Comparison of ENCODE assay signal across 23 cellular contexts in the genomic region with DNA sequence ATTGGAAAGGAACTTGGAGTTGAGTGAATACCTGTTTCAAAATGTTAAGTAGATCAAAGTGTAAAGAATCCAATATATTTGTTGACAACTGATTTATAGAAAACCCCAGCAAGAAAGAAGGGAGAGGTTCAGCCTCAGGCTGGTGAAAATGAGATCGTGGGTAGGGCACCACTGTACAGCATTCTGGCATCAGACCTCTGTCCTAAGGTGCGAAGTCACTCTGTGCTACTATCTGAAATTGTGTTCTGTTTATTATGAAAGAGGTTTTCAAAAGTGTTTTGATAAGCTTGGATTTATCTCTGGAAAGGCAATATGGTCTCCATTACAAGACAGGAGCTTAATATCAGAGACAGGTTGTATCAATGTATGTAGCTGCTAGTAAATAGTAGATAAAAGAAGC.
DNase-seq lines count a peak whose midpoint lies in the region; ATAC-seq, FAIRE-seq and TF ChIP-seq lines count a peak whose summit lies in the region.
"Had no signal": no experiment of that assay in that cellular context is flagged by ENCODE, and none has a peak within 500 bp of the region (broad histone marks: within the 10 kb centered on the region; RNA-seq: fewer than 3 reads in every experiment).

No MANE protein-coding gene starts in this region.

- H3K36me3 ChIP-seq in hepatocyte (replicated peaks; ENCODE audit: insufficient read depth, low read depth), result no peaks in the 10 kb centered on the region
- no peaks in the 10 kb centered on the region for H3K36me3 ChIP-seq in small intestine (ENCODE audit: control insufficient read depth in 2 of 2, insufficient read depth in 2 of 2, low read length in 2 of 2)
- H3K36me3 ChIP-seq in mucosa of descending colon (ENCODE audit: low read depth), result no peaks in the 10 kb centered on the region
- H3K36me3 ChIP-seq: colonic mucosa, SJSA1 had no signal

- TF ChIP-seq CTCF in hepatocyte (IDR thresholded peaks at IDR 0.05; ENCODE audit: poor library complexity) (no peak), mucosa of descending colon (IDR thresholded peaks at IDR 0.05) (no peak)

- H3K4me2 ChIP-seq in hepatocyte, result no peak overlapping the region

- ATAC-seq in HG02840 (IDR thresholded peaks at IDR 0.05; ENCODE audit: low FRiP score, unreplicated experiment) (no peak), mucosa of descending colon (no peak)
- ATAC-seq: activated CD8-positive, alpha-beta T cell treated with anti-CD3 and anti-CD28 coated beads for 36 hours; sciatic nerve; stimulated activated naive CD8-positive, alpha-beta T cell treated with anti-CD3 and anti-CD28 coated beads, Interleukin-15, Interleukin-2, amounts not matched to agents 100 U/mL and 50 U/mL, for 24 hours had no signal

- 71% methylated on average over 2 of the region's 2 CpGs for WGBS in hepatocyte (ENCODE audit: low lambda C conversion rate, missing lambda C conversion rate)
- 28 to 77% (median 48%) methylated on average over 2 of the region's 2 CpGs for WGBS in small intestine, 3 donors

- no peaks in the 10 kb centered on the region for H3K9me3 ChIP-seq in hepatocyte (ENCODE audit: low read depth)
- H3K9me3 ChIP-seq in small intestine (ENCODE audit: control insufficient read depth, low read depth), result no peaks in the 10 kb centered on the region
- H3K9me3 ChIP-seq in mucosa of descending colon, result peaks cover 20% of the 10 kb centered on the region
- H3K9me3 ChIP-seq: colonic mucosa had no signal

- DNase-seq in G401 (ENCODE audit: low spot score) (peak; percentile 11), caudate nucleus (lab: John Stamatoyannopoulos, UW) (no peak), hepatocyte (ENCODE audit: low spot score) (no peak), small intestine (peak; percentile 60), mucosa of descending colon (no peak), NCI-H2081 treated with DMSO at 0.1 percent for 48 hours (lab: John Stamatoyannopoulos, UW) (no peak), mucosa of gallbladder (ENCODE audit: low spot score) (no peak)
- DNase-seq: activated CD8-positive, alpha-beta T cell treated with anti-CD3 and anti-CD28 coated beads for 36 hours; activated naive CD4-positive, alpha-beta T cell treated with anti-CD3 and anti-CD28 coated beads for 36 hours; activated T-cell treated with anti-CD3 and anti-CD28 coated beads, Interleukin-2, amount 50 U/mL, for 24 hours; colonic mucosa; DMS153; GF-D8; H7; MM.1S; NCI-H82; stimulated activated CD4-positive, alpha-beta T cell treated with anti-CD3 and anti-CD28 coated beads, Interleukin-1b, Interleukin-23, amount 100 ng/mL, for 48 hours; stimulated activated naive CD8-positive, alpha-beta T cell treated with anti-CD3 and anti-CD28 coated beads, Interleukin-15, Interleukin-2, amounts not matched to agents 100 U/mL and 50 U/mL, for 24 hours; T-helper 2 cell had no signal

- H3K4me1 ChIP-seq in hepatocyte (ENCODE audit: insufficient read depth) (peaks cover 19% of the 10 kb centered on the region), small intestine (ENCODE audit: control insufficient read depth in 2 of 2, insufficient read depth in 1 of 2, low read depth in 1 of 2, low read length in 1 of 2) (peaks cover 14% of the 10 kb centered on the region in 2 donors), mucosa of descending colon (ENCODE audit: low read depth) (peaks cover 5% of the 10 kb centered on the region)
- H3K4me1 ChIP-seq: colonic mucosa had no signal

- no peak overlapping the region for H2AFZ ChIP-seq in hepatocyte

- H3K4me3 ChIP-seq in hepatocyte (no peak overlapping the region), small intestine (ENCODE audit: low read depth in 1 of 2, low read length in 2 of 2) (no peak overlapping the region), mucosa of descending colon (no peak overlapping the region)
- H3K4me3 ChIP-seq: colonic mucosa, SJSA1 had no signal

- no peaks in the 10 kb centered on the region for H4K20me1 ChIP-seq in hepatocyte (ENCODE audit: insufficient read depth, poor library complexity, severe bottlenecking)

- no peaks in the 10 kb centered on the region for H3K27me3 ChIP-seq in hepatocyte
- no peaks in the 10 kb centered on the region for H3K27me3 ChIP-seq in small intestine (ENCODE audit: control insufficient read depth in 2 of 2, insufficient read depth in 2 of 2, low read length in 2 of 2)
- H3K27me3 ChIP-seq: colonic mucosa, SJSA1 had no signal

- no peak for FAIRE-seq in small intestine (lab: Jason Lieb, UNC)

- in situ Hi-C loops in G401 (cut with HindIII; ENCODE audit: low sequenced_read_pairs), result no loop called here

- H3K9me2 ChIP-seq in hepatocyte (replicated peaks; ENCODE audit: insufficient read depth), result no peaks in the 10 kb centered on the region

- H3K27ac ChIP-seq in caudate nucleus (ENCODE audit: low read depth, low read length) (peak overlapping the region; percentile 18), hepatocyte (peak overlapping the region; percentile 9), small intestine (ENCODE audit: low read depth in 1 of 2, low read length in 1 of 2) (peak overlapping the region in 1 of 2 donors; percentile 12)
- H3K27ac ChIP-seq: colonic mucosa, HL-60, SJSA1 had no signal

- no peaks in the 10 kb centered on the region for H3K79me2 ChIP-seq in hepatocyte

- intact Hi-C loops in mucosa of descending colon (cut with DNase I, micrococcal nuclease), result no loop called here

Comparison
In these comparisons a context has a peak if more than half of its experiments do, and no peak if none do; other contexts are left out.
1. DNase-seq: peak in G401 (single experiment) and small intestine (single experiment); none in caudate nucleus (0 of 61), hepatocyte (single experiment), mucosa of descending colon (0 of 3), NCI-H2081 treated with DMSO at 0.1 percent for 48 hours (single experiment) and mucosa of gallbladder (single experiment).